1 cellular context compared by ENCODE assay signal in the genomic region with DNA sequence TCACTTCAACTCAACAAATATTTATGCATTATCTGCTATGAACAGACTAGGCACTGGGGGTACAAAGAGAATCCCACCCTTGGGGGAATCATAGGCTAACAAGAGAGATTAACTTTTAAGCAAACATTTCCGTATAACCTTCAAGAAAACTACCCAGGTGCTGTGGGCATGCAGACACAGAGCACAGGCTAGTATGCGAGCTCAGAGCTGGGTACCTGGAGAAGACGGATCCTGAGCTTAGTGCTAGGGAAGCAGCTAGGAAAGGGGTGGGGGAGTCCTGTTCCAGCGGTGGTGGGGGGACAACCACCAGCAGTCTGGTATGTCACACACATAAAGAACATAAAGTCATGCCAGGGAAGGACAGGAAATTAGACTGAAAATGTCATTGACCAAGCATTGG.
TF ChIP-seq lines count a peak whose summit lies in the region.

No MANE protein-coding gene starts in this region.

TF ChIP-seq in H1, 55 proteins besides CTCF, POLR2A, EP300 and RAD21:
- TF ChIP-seq KDM5A (IDR thresholded peaks at IDR 0.05; ENCODE audit: low read length) (no peak), CHD2 (IDR thresholded peaks at IDR 0.05; ENCODE audit: low read length) (no peak), SIRT6 (IDR thresholded peaks at IDR 0.05; ENCODE audit: low read length) (no peak)
TF ChIP-seq in H1: peak in this region for 0.
